In the genomic region with DNA sequence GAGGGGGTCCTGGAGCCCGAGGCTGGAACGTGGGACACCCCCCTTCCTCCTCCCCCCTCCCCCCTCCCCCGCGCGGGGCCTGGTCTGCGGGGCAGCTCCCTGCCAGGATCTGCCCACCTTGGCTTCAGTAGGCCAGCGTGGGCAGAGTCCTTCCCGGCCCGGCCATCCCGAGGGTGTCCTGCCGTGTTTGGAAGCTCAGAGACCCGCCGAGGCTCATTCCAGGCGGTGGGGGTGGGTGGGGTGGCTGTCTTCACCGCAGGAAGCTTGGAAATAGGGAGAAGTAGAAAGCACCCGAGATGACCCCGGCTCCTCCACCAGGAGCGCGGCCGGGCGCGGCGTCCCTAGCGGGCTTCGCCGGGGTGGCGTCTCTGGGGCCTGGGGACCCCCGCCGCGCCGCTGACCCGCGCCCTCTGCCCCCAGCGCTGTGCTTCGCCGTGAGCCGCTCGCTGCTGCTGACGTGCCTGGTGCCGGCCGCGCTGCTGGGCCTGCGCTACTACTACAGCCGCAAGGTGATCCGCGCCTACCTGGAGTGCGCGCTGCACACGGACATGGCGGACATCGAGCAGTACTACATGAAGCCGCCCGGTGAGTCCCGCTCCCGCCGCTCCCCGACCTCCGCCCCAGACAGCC, we compare ENCODE assay signal across 15 cellular contexts. TPM values are rescaled to one million over a fixed set of nuclear protein-coding genes. Genes with fewer than 3 reads are reported as not detected.
DNase-seq lines count a peak whose midpoint lies in the region; ATAC-seq lines count a peak whose summit lies in the region.
"Had no signal": no experiment of that assay in that cellular context is flagged by ENCODE, and none has a peak within 500 bp of the region (broad histone marks: within the 10 kb centered on the region; RNA-seq: fewer than 3 reads in every experiment).

No MANE protein-coding gene starts in this region.

- H2BK12ac ChIP-seq in neuronal stem cell (ENCODE audit: low read length): no peak overlapping the region

- H3K9ac ChIP-seq in NT2/D1 (ENCODE audit: insufficient read length, low read depth): peak overlapping the region; percentile 67
- H3K9ac ChIP-seq in iPS-15b (ENCODE audit: low read depth, low read length): no peak overlapping the region
- no peak overlapping the region for H3K9ac ChIP-seq in neuronal stem cell (ENCODE audit: low read depth, low read length, poor library complexity)

- ATAC-seq in HG03469 (IDR thresholded peaks at IDR 0.05; ENCODE audit: unreplicated experiment) (no peak), GM18873 (IDR thresholded peaks at IDR 0.05; ENCODE audit: low FRiP score, unreplicated experiment) (no peak)

- H3K9me3 ChIP-seq in NT2/D1 (ENCODE audit: insufficient read depth, low read length) (no peaks in the 10 kb centered on the region), iPS-15b (ENCODE audit: control insufficient read depth, insufficient read depth, low read length) (no peaks in the 10 kb centered on the region), neuronal stem cell (replicated peaks in 1 of 2; ENCODE audit: control insufficient read depth in 2 of 2, insufficient read depth in 1 of 2, low read depth in 1 of 2, low read length in 2 of 2) (no peaks in the 10 kb centered on the region)

- peak overlapping the region; percentile 86 for H3K4me2 ChIP-seq in neuronal stem cell (ENCODE audit: insufficient read depth, low read length, poor library complexity, severe bottlenecking)

- H2BK15ac ChIP-seq in neuronal stem cell (ENCODE audit: low read length): no peak overlapping the region

- H3K4me3 ChIP-seq in NT2/D1 (ENCODE audit: insufficient read length, low read depth) (peak overlapping the region; percentile 21), iPS-15b (ENCODE audit: low read depth, low read length) (peak overlapping the region; percentile 35), neuronal stem cell (ENCODE audit: low read length in 2 of 2) (peak overlapping the region; percentile 10 to 71)

- no peak overlapping the region for H4K91ac ChIP-seq in neuronal stem cell (ENCODE audit: low read depth, low read length, poor library complexity)

- H3K14ac ChIP-seq in neuronal stem cell (ENCODE audit: low read length): no peak overlapping the region

- H3K4me1 ChIP-seq in NT2/D1 (ENCODE audit: insufficient read depth, insufficient read length) (peaks cover 21% of the 10 kb centered on the region), iPS-15b (ENCODE audit: control insufficient read depth, insufficient read depth, low read length) (no peaks in the 10 kb centered on the region), neuronal stem cell (ENCODE audit: control insufficient read depth in 2 of 2, insufficient read depth in 1 of 2, low read depth in 1 of 2, low read length in 2 of 2) (peaks cover 1 to 24% of the 10 kb centered on the region in 2 donors)

- no peak overlapping the region for H2AFZ ChIP-seq in neuronal stem cell (ENCODE audit: low read length)

- DNase-seq in DMS53 treated with DMSO at 0.1 percent for 48 hours (lab: John Stamatoyannopoulos, UW; ENCODE audit: unreplicated experiment): peak; percentile 58
- DNase-seq in NT2/D1 (ENCODE audit: low read depth, low spot score): no peak
- no peak for DNase-seq in neuronal stem cell (ENCODE audit: low spot score)
- no peak for DNase-seq in RKO (ENCODE audit: low spot score)
- no peak for DNase-seq in NCI-H128 (lab: John Stamatoyannopoulos, UW; ENCODE audit: unreplicated experiment)
- DNase-seq: CD4-positive, alpha-beta T cell; hippocampal formation; IMR-90; natural killer cell; NCI-H2227 treated with DMSO at 0.1 percent for 48 hours; stimulated activated CD4-positive, alpha-beta T cell treated with anti-CD3 and anti-CD28 coated beads, Interleukin-15, amount 100 ng/mL, for 24 hours; WERI-Rb-1 had no signal

- no peak overlapping the region for H2BK5ac ChIP-seq in neuronal stem cell (ENCODE audit: low read length)

- H3K18ac ChIP-seq in neuronal stem cell (ENCODE audit: low read length): peak overlapping the region; percentile 87

- no peak overlapping the region for H3K4ac ChIP-seq in neuronal stem cell (ENCODE audit: low read length)

- H3K27me3 ChIP-seq in NT2/D1 (ENCODE audit: insufficient read depth, insufficient read length) (peaks cover 25% of the 10 kb centered on the region), iPS-15b (ENCODE audit: control insufficient read depth, insufficient read depth, low read length) (peaks cover 23% of the 10 kb centered on the region), neuronal stem cell (ENCODE audit: control insufficient read depth in 3 of 3, insufficient read depth in 3 of 3, low read depth in 1 of 3, low read length in 3 of 3) (peaks cover 0 to 45% (median 12%) of the 10 kb centered on the region in 3 experiments)

- H4K8ac ChIP-seq in neuronal stem cell (ENCODE audit: low read depth, low read length): no peak overlapping the region

- peaks cover 7% of the 10 kb centered on the region for H3K36me3 ChIP-seq in NT2/D1 (ENCODE audit: insufficient read depth, insufficient read length, low read length)
- no peaks in the 10 kb centered on the region for H3K36me3 ChIP-seq in iPS-15b (ENCODE audit: control insufficient read depth, insufficient read depth, low read length)
- H3K36me3 ChIP-seq in neuronal stem cell (replicated peaks in 1 of 2; ENCODE audit: control insufficient read depth in 2 of 2, insufficient read depth in 2 of 2, low read length in 2 of 2): peaks cover 0 to 43% of the 10 kb centered on the region in 2 donors

- H3K23ac ChIP-seq in neuronal stem cell (ENCODE audit: low read depth, low read length, poor library complexity): no peak overlapping the region

- WGBS in neuronal stem cell (ENCODE audit: extremely low coverage in 2 of 2, insufficient read length in 2 of 2, insufficient replicate concordance in 1 of 2), 2 donors: no CpG with 5 or more reads among the region's 58 CpGs

- peaks cover 7% of the 10 kb centered on the region for H3K79me1 ChIP-seq in neuronal stem cell (ENCODE audit: low read depth, low read length)

- H3K27ac ChIP-seq in neuronal stem cell (replicated peaks; ENCODE audit: low read length): no peak overlapping the region
- H3K27ac ChIP-seq: WERI-Rb-1 had no signal

- peak overlapping the region; percentile 68 for H2AK5ac ChIP-seq in neuronal stem cell (ENCODE audit: low read depth, low read length)

- H2BK120ac ChIP-seq in neuronal stem cell (ENCODE audit: low read depth, low read length): no peak overlapping the region

RNA-seq across cellular contexts. Expression of a gene that starts 1.6 kb away (rescaled TPM):
- 5.1 TPM for polyA plus RNA-seq in neuronal stem cell (2013, experiment 1 of 2)
- polyA plus RNA-seq in neuronal stem cell (2013, experiment 2 of 2): 5.2 TPM

RNA-seq across cellular contexts. Expression of a gene that starts 51.9 kb away (rescaled TPM):
- polyA plus RNA-seq in neuronal stem cell (2013, experiment 1 of 2): 42.9 TPM
- polyA plus RNA-seq in neuronal stem cell (2013, experiment 2 of 2): 44.3 TPM
